ENCODE assay signal across 14 cellular contexts in genomic region chr21:36691539-36692124, GRCh38. TPM values are rescaled to one million over a fixed set of nuclear protein-coding genes. Genes with fewer than 3 reads are reported as not detected.
DNase-seq lines count a peak whose midpoint lies in the region; ATAC-seq and TF ChIP-seq lines count a peak whose summit lies in the region.
"Had no signal": no experiment of that assay in that cellular context is flagged by ENCODE, and none has a peak within 500 bp of the region (broad histone marks: within the 10 kb centered on the region; RNA-seq: fewer than 3 reads in every experiment).

No MANE protein-coding gene starts in this region.

- H3K4me1 ChIP-seq in PC-3 (ENCODE audit: insufficient read depth, low read length) (peaks cover 14% of the 10 kb centered on the region; the same call in 1 of the 2 replicates), lower lobe of right lung (peaks cover 14% of the 10 kb centered on the region), upper lobe of right lung (peaks cover 4% of the 10 kb centered on the region)

- ATAC-seq in PC-3 = no peak
- ATAC-seq in lower lobe of right lung = peak; percentile 67 to 82
- peak; percentile 58 for ATAC-seq in upper lobe of right lung
- no peak for ATAC-seq in GM19463 (IDR thresholded peaks at IDR 0.05; ENCODE audit: unreplicated experiment)
- ATAC-seq in GM18858 (IDR thresholded peaks at IDR 0.05; ENCODE audit: unreplicated experiment) = no peak

- H3K36me3 ChIP-seq in PC-3 (ENCODE audit: low read depth, low read length) = peaks cover 3% of the 10 kb centered on the region; the same call in 1 of the 2 replicates
- H3K36me3 ChIP-seq in lower lobe of right lung = no peaks in the 10 kb centered on the region
- H3K36me3 ChIP-seq in upper lobe of right lung = no peaks in the 10 kb centered on the region
- H3K36me3 ChIP-seq: ascending aorta had no signal

- in situ Hi-C loops in GM13976 (cut with MboI; ENCODE audit: low sequenced_read_pairs, unreplicated experiment) = no loop called here

- H3K4me2 ChIP-seq in PC-3 (ENCODE audit: low read length) = no peak overlapping the region

- CTCF ChIA-PET in PC-3 (lab: Charles Lee) = no interaction called here

- H3K4me3 ChIP-seq in PC-3 (ENCODE audit: low read length) (no peak overlapping the region), lower lobe of right lung (no peak overlapping the region), upper lobe of right lung (no peak overlapping the region)
- H3K4me3 ChIP-seq: ascending aorta, hepatocyte had no signal

- TF ChIP-seq CTCF in PC-3 (conservative IDR thresholded peaks at IDR 0.05; ENCODE audit: low read depth, low read length) = no peak
- no peak for TF ChIP-seq CTCF in lower lobe of right lung (IDR thresholded peaks at IDR 0.05)
- TF ChIP-seq CTCF in upper lobe of right lung (IDR thresholded peaks at IDR 0.05) = no peak
- TF ChIP-seq CTCF in GM13976 (IDR thresholded peaks at IDR 0.05; ENCODE audit: borderline replicate concordance, control extremely low read depth, extremely low read depth, insufficient read depth, missing control alignments) = no peak

- no peaks in the 10 kb centered on the region for H3F3A ChIP-seq in PC-3 (ENCODE audit: low read length, unreplicated experiment)

- H3K79me2 ChIP-seq in PC-3 (ENCODE audit: low read length) = peaks cover 6% of the 10 kb centered on the region
- H3K79me2 ChIP-seq: hepatocyte had no signal

- intact Hi-C loops in PC-3 (cut with micrococcal nuclease) (no loop called here), lower lobe of right lung (cut with DNase I) (no loop called here), upper lobe of right lung (cut with DNase I) (no loop called here)

- POLR2A ChIA-PET in PC-3 (lab: Charles Lee; ENCODE audit: unreplicated experiment) = no interaction called here

- peak; percentile 11 for DNase-seq in stimulated activated CD4-positive, alpha-beta T cell treated with anti-CD3 and anti-CD28 coated beads, Interleukin-15, amount 100 ng/mL, for 24 hours
- DNase-seq in stimulated activated CD4-positive, alpha-beta T cell treated with anti-CD3 and anti-CD28 coated beads, Interleukin-12 subunit alpha, Interleukin-12 subunit beta, amount 100 ng/mL, for 4 hours = no peak
- no peak for DNase-seq in PC-3
- DNase-seq in lower lobe of right lung = no peak
- DNase-seq in upper lobe of right lung = no peak
- no peak for DNase-seq in GM13976 (ENCODE audit: low spot score)
- DNase-seq: activated CD4-positive, alpha-beta T cell treated with anti-CD3 and anti-CD28 coated beads, Interleukin-2, amount 50 U/mL, for 1 hour; activated naive CD4-positive, alpha-beta T cell treated with anti-CD3 and anti-CD28 coated beads for 36 hours; CD4-positive, alpha-beta T cell; NCI-H2029 had no signal

- BruUV-seq in PC-3 (replicated peaks; lab: Mats Ljungman, UMichigan) = no TSS peak

- H3K27ac ChIP-seq in PC-3 (ENCODE audit: low read length) (peak overlapping the region; percentile 31; the same call in 1 of the 2 replicates), lower lobe of right lung (no peak overlapping the region), upper lobe of right lung (no peak overlapping the region)
- H3K27ac ChIP-seq: ascending aorta, hepatocyte had no signal

- no peaks in the 10 kb centered on the region for H3K9me2 ChIP-seq in PC-3 (replicated peaks; ENCODE audit: low read length)

- no peaks in the 10 kb centered on the region for H4K20me1 ChIP-seq in PC-3 (ENCODE audit: low read length)

- no peak overlapping the region for H2AFZ ChIP-seq in PC-3 (ENCODE audit: low read length)
- H2AFZ ChIP-seq: hepatocyte had no signal

- no peaks in the 10 kb centered on the region for H3K9me3 ChIP-seq in PC-3 (ENCODE audit: low read length)
- H3K9me3 ChIP-seq in lower lobe of right lung = no peaks in the 10 kb centered on the region
- no peaks in the 10 kb centered on the region for H3K9me3 ChIP-seq in upper lobe of right lung
- H3K9me3 ChIP-seq: ascending aorta had no signal

- no peak overlapping the region for H3K9ac ChIP-seq in PC-3 (ENCODE audit: low read length)

- H3K27me3 ChIP-seq in PC-3 (ENCODE audit: low read length) (no peaks in the 10 kb centered on the region), lower lobe of right lung (ENCODE audit: low read depth) (peaks cover 100% of the 10 kb centered on the region), upper lobe of right lung (peaks cover 100% of the 10 kb centered on the region)

RNA-seq across cellular contexts. Expression of gene SIM2, which starts 7.3 kb away (rescaled TPM):
- total RNA-seq in PC-3 (2014; rRNA removed) = 71.2 and 104 TPM in 2 replicates
- total RNA-seq in lower lobe of right lung = not detected
- total RNA-seq in upper lobe of right lung = not detected
- total RNA-seq: ascending aorta; CD4-positive, alpha-beta T cell had no signal

Comparison
In these comparisons a context has a peak if more than half of its experiments do, and no peak if none do; other contexts are left out.
1. ATAC-seq: peak in lower lobe of right lung (2 of 2) and upper lobe of right lung (single experiment); none in PC-3 (single experiment), GM19463 (single experiment) and GM18858 (single experiment).
2. RNA of gene SIM2, which starts 7.3 kb away (total RNA-seq): 71.2 to 104 TPM in PC-3; not detected in lower lobe of right lung (single experiment) and not detected in upper lobe of right lung (single experiment); every median in the first group is over 10 times any median in the second.